8 cellular contexts compared by ENCODE assay signal in genomic region chr9:130172858-130173461, GRCh38. TPM values are rescaled to one million over a fixed set of nuclear protein-coding genes. Genes with fewer than 3 reads are reported as not detected.
A peak's percentile ranks its signal among the peaks of the same experiment; 100 is the strongest.
DNase-seq lines count a peak whose midpoint lies in the region; ATAC-seq and TF ChIP-seq lines count a peak whose summit lies in the region.

No MANE protein-coding gene starts in this region.

- H3K79me2 ChIP-seq in ACC112 (ENCODE audit: control insufficient read depth, insufficient read depth, low read length, unreplicated experiment) = peaks cover 50% of the 10 kb centered on the region
- no peaks in the 10 kb centered on the region for H3K79me2 ChIP-seq in KMS-11 (ENCODE audit: insufficient read depth, low read depth)

- peaks cover 8% of the 10 kb centered on the region for H3K4me1 ChIP-seq in ACC112 (ENCODE audit: control insufficient read depth, insufficient read depth, low read length, unreplicated experiment)
- no peaks in the 10 kb centered on the region for H3K4me1 ChIP-seq in KMS-11 (ENCODE audit: low read depth, poor library complexity, severe bottlenecking)

- H3K36me3 ChIP-seq in ACC112 (ENCODE audit: insufficient read depth, low read length) = no peaks in the 10 kb centered on the region
- no peaks in the 10 kb centered on the region for H3K36me3 ChIP-seq in KMS-11 (ENCODE audit: insufficient read depth)

- 0 out of 2 replicates have a peak overlapping the region, but pooled peaks have one; percentile 21 for H3K4me2 ChIP-seq in KMS-11

- H3K27me3 Mint-ChIP-seq in activated T-cell treated with anti-CD3 and anti-CD28 coated beads, Interleukin-2, amount 50 U/mL, for 72 hours (ENCODE audit: low read depth) = peaks cover 28% of the 10 kb centered on the region
- peaks cover 30% of the 10 kb centered on the region for H3K27me3 Mint-ChIP-seq in progenitor cell of endocrine pancreas

- H2AFZ ChIP-seq in ACC112 (ENCODE audit: low read length, unreplicated experiment) (peak overlapping the region; percentile 78), KMS-11 (ENCODE audit: low read depth) (no peak overlapping the region)

- H3K27me3 ChIP-seq in ACC112 (ENCODE audit: insufficient read depth, low read length) (no peaks in the 10 kb centered on the region), KMS-11 (ENCODE audit: insufficient read depth, low read depth) (peaks cover 5% of the 10 kb centered on the region; the same call in 1 of the 2 replicates)

- no peak for TF ChIP-seq CTCF in KMS-11 (conservative IDR thresholded peaks at IDR 0.05; ENCODE audit: low read depth, low read length)
- TF ChIP-seq CTCF in fibroblast of the aortic adventitia (IDR thresholded peaks at IDR 0.05; ENCODE audit: insufficient read depth, low read length) = no peak
- peak; percentile 34 for TF ChIP-seq CTCF in progenitor cell of endocrine pancreas (IDR thresholded peaks at IDR 0.05; ENCODE audit: unreplicated experiment)

- H4K20me1 ChIP-seq in KMS-11 (ENCODE audit: insufficient read depth) = no peaks in the 10 kb centered on the region

- H3K4me3 Mint-ChIP-seq in activated T-cell treated with anti-CD3 and anti-CD28 coated beads, Interleukin-2, amount 50 U/mL, for 72 hours = peak overlapping the region; percentile 83 to 86
- H3K4me3 Mint-ChIP-seq in progenitor cell of endocrine pancreas (ENCODE audit: low read depth) = peak overlapping the region; percentile 85

- DNase-seq in activated T-cell treated with anti-CD3 and anti-CD28 coated beads, Interleukin-2, amount 50 U/mL, for 72 hours = peak; percentile 50 to 60
- DNase-seq in fibroblast of the aortic adventitia (ENCODE audit: low read depth) (no peak), progenitor cell of endocrine pancreas (ENCODE audit: low spot score, unreplicated experiment) (peak; percentile 37), GDM1 (lab: John Stamatoyannopoulos, UW) (no peak), SKM-1 (lab: John Stamatoyannopoulos, UW; ENCODE audit: unreplicated experiment) (no peak)

- H3K36me3 Mint-ChIP-seq in activated T-cell treated with anti-CD3 and anti-CD28 coated beads, Interleukin-2, amount 50 U/mL, for 72 hours (ENCODE audit: insufficient read depth in 2 of 2) = no peaks in the 10 kb centered on the region
- H3K36me3 Mint-ChIP-seq in progenitor cell of endocrine pancreas (ENCODE audit: insufficient read depth) = no peaks in the 10 kb centered on the region

- no peak overlapping the region for H3K27ac Mint-ChIP-seq in activated T-cell treated with anti-CD3 and anti-CD28 coated beads, Interleukin-2, amount 50 U/mL, for 72 hours
- H3K27ac Mint-ChIP-seq in progenitor cell of endocrine pancreas = peak overlapping the region; percentile 89

- H3K9ac ChIP-seq in KMS-11 = no peak overlapping the region

- peak; percentile 48 to 56 for ATAC-seq in activated T-cell treated with anti-CD3 and anti-CD28 coated beads, Interleukin-2, amount 50 U/mL, for 72 hours (replicated peaks in 1 of 2)
- no peak for ATAC-seq in GM19395 (IDR thresholded peaks at IDR 0.05; ENCODE audit: unreplicated experiment)

- no peaks in the 10 kb centered on the region for H3K9me3 Mint-ChIP-seq in activated T-cell treated with anti-CD3 and anti-CD28 coated beads, Interleukin-2, amount 50 U/mL, for 72 hours
- no peaks in the 10 kb centered on the region for H3K9me3 Mint-ChIP-seq in progenitor cell of endocrine pancreas (ENCODE audit: low read depth)

- peak overlapping the region; percentile 89 for H3K4me3 ChIP-seq in ACC112 (ENCODE audit: low read depth, low read length)
- H3K4me3 ChIP-seq in KMS-11 (IDR thresholded peaks at IDR 0.05; ENCODE audit: insufficient read depth, low read depth, low read length) = no peak overlapping the region
- H3K4me3 ChIP-seq in fibroblast of the aortic adventitia (ENCODE audit: low read depth, low read length) = peak overlapping the region; percentile 82

- peaks cover 12% of the 10 kb centered on the region for H3K4me1 Mint-ChIP-seq in activated T-cell treated with anti-CD3 and anti-CD28 coated beads, Interleukin-2, amount 50 U/mL, for 72 hours (ENCODE audit: low read depth)
- peaks cover 2% of the 10 kb centered on the region for H3K4me1 Mint-ChIP-seq in progenitor cell of endocrine pancreas (ENCODE audit: low read depth)

- H3K27ac ChIP-seq in ACC112 (ENCODE audit: low read depth, low read length) (peak overlapping the region; percentile 30; the same call in 1 of the 2 replicates), KMS-11 (no peak overlapping the region)

RNA-seq across cellular contexts. Expression of gene NCS1, which starts 0.8 kb away (rescaled TPM):
- 10 to 100 TPM; 18.7 to 28.1 TPM for total RNA-seq in activated T-cell treated with anti-CD3 and anti-CD28 coated beads, Interleukin-2, amount 50 U/mL, for 72 hours
- total RNA-seq in fibroblast of the aortic adventitia (ENCODE audit: low replicate concordance) (10.7 and 39.2 TPM in 2 replicates), progenitor cell of endocrine pancreas (29.0 and 33.4 TPM in 2 replicates)

Comparison
In these comparisons a context has a peak if more than half of its experiments do, and no peak if none do; other contexts are left out.
1. DNase-seq: peak in activated T-cell treated with anti-CD3 and anti-CD28 coated beads, Interleukin-2, amount 50 U/mL, for 72 hours (2 of 2) and progenitor cell of endocrine pancreas (single experiment); none in fibroblast of the aortic adventitia (single experiment), GDM1 (single experiment) and SKM-1 (single experiment).